In genomic region chr16:2251281-2252111, GRCh38 we compare ENCODE assay signal across 8 cellular contexts. TPM values are rescaled to one million over a fixed set of nuclear protein-coding genes. Genes with fewer than 3 reads are reported as not detected.
A peak's percentile ranks its signal among the peaks of the same experiment; 100 is the strongest.
DNase-seq lines count a peak whose midpoint lies in the region; ATAC-seq and TF ChIP-seq lines count a peak whose summit lies in the region.

Gene ECI1, minus strand, starts transcription at chr16:2251587. Its CDS starts 21 bp downstream, at chr16:2251566.

- H3K27ac Mint-ChIP-seq in activated naive CD4-positive, alpha-beta T cell treated with anti-CD3 and anti-CD28 coated beads, Interleukin-2, amount 50 U/mL, for 72 hours = peak within 1 kb of the TSS; percentile 85 to 94

- RAD21 ChIA-PET in HCT116 (lab: Charles Lee; ENCODE audit: low non-redundant PET in 1 of 2, low total read pairs in 2 of 2, uncharacterized antibody in 2 of 2, unreplicated experiment in 2 of 2) = interaction anchor here in 1 of 2 experiments (0.5 to 1.4 kb wide), 2 partner anchors 57 to 280 kb away, joined by 3 to 5 read pairs; no protein-coding TSS in a partner anchor

- no peaks in the 10 kb centered on the region for H3K9me3 Mint-ChIP-seq in activated naive CD4-positive, alpha-beta T cell treated with anti-CD3 and anti-CD28 coated beads, Interleukin-2, amount 50 U/mL, for 72 hours

- POLR2A ChIA-PET in HCT116 (lab: Charles Lee) = interaction anchor here (0.7 to 2.8 kb wide), 15 partner anchors 9 to 660 kb away, joined by 3 to 21 read pairs (median 5); partner anchors contain the start of genes E4F1, FLYWCH1, NTHL1 and PGP

- H3K4me2 ChIP-seq in HCT116 (ENCODE audit: low read length) = peak within 1 kb of the TSS; percentile 84
- peak within 1 kb of the TSS; percentile 79 for H3K4me2 ChIP-seq in osteoblast (ENCODE audit: insufficient read depth, low read length)

- no peak within 1 kb of the TSS for H2AFZ ChIP-seq in HCT116 (ENCODE audit: low read depth, low read length, poor library complexity, severe bottlenecking)
- H2AFZ ChIP-seq in osteoblast (ENCODE audit: low read length) = peak within 1 kb of the TSS; percentile 35

- ATAC-seq in HCT116 = peak; percentile 89
- ATAC-seq in activated naive CD4-positive, alpha-beta T cell treated with anti-CD3 and anti-CD28 coated beads, Interleukin-2, amount 50 U/mL, for 72 hours = peak; percentile 87 to 94
- peak; percentile 96 for ATAC-seq in thoracic aorta (ENCODE audit: insufficient number of reproducible peaks, low FRiP score, low read depth)

- DNase-seq in GM04504 (ENCODE audit: low read depth) (peak; percentile 91), HCT116 (ENCODE audit: low read depth, low spot score) (peak; percentile 85), MV-4-11 (lab: John Stamatoyannopoulos, UW) (peak; percentile 91), SKM-1 (lab: John Stamatoyannopoulos, UW; ENCODE audit: unreplicated experiment) (peak; percentile 85), glomerular visceral epithelial cell (ENCODE audit: extremely low spot score) (peak; percentile 97), osteoblast (ENCODE audit: insufficient read length, low spot score, missing footprints) (peak; percentile 100), thoracic aorta (ENCODE audit: low spot score) (peak; percentile 85)
- DNase-seq in activated naive CD4-positive, alpha-beta T cell treated with anti-CD3 and anti-CD28 coated beads, Interleukin-2, amount 50 U/mL, for 72 hours (ENCODE audit: low spot score in 2 of 2) = peak; percentile 82 to 95

- TF ChIP-seq POLR2A in HCT116 (IDR thresholded peaks at IDR 0.05; ENCODE audit: borderline replicate concordance, extremely low read depth, insufficient read depth, insufficient read length) = peak; percentile 87

- H3K36me3 ChIP-seq in HCT116 (ENCODE audit: control insufficient read depth in 1 of 2, insufficient read depth in 2 of 2, low read length in 2 of 2) (peaks cover 25 to 34% of the 10 kb centered on the region in 2 experiments; a peak in 3 of 4 replicates), osteoblast (ENCODE audit: insufficient read depth, low read length) (peaks cover 39% of the 10 kb centered on the region), thoracic aorta (peaks cover 35% of the 10 kb centered on the region)

- intact Hi-C loops in HCT116 (cut with micrococcal nuclease) = loop anchor here (1.0 to 10.0 kb wide), 4 partner anchors 28 to 227 kb away; partner anchors contain the start of genes E4F1 and NHERF2

- H3K4me3 ChIP-seq in HCT116 (replicated peaks in 1 of 2; ENCODE audit: low read depth in 1 of 2, low read length in 2 of 2) (peak within 1 kb of the TSS; percentile 66 to 75), osteoblast (ENCODE audit: insufficient read depth, low read length) (peak within 1 kb of the TSS; percentile 81), thoracic aorta (peak within 1 kb of the TSS; percentile 81)

- H3K79me2 ChIP-seq in HCT116 (ENCODE audit: insufficient read depth, low read length) (peaks cover 63% of the 10 kb centered on the region), osteoblast (ENCODE audit: insufficient read depth, low read length) (peaks cover 23% of the 10 kb centered on the region)

- H3K9me2 ChIP-seq in HCT116 (ENCODE audit: insufficient read depth) = no peaks in the 10 kb centered on the region

- H3K9me3 ChIP-seq in HCT116 (ENCODE audit: control insufficient read depth in 1 of 2, insufficient read depth in 1 of 2, low read depth in 1 of 2, low read length in 2 of 2) (no peaks in the 10 kb centered on the region), osteoblast (ENCODE audit: low read depth, low read length) (no peaks in the 10 kb centered on the region), thoracic aorta (no peaks in the 10 kb centered on the region)

- no TSS peak for BruUV-seq in HCT116 (replicated peaks; lab: Mats Ljungman, UMichigan)

- H3K27me3 ChIP-seq in HCT116 (ENCODE audit: insufficient read depth, low read length) (no peaks in the 10 kb centered on the region), osteoblast (ENCODE audit: insufficient read depth, low read length) (no peaks in the 10 kb centered on the region), thoracic aorta (replicated peaks; ENCODE audit: insufficient read depth) (no peaks in the 10 kb centered on the region)

- TF ChIP-seq RAD21 in HCT116 (IDR thresholded peaks at IDR 0.05; ENCODE audit: low read depth) = peak; percentile 86

- peak within 1 kb of the TSS; percentile 79 for H3K9ac ChIP-seq in HCT116 (ENCODE audit: low read length)

- CTCF ChIA-PET in HCT116 (lab: Charles Lee) = interaction anchor here (0.8 to 2.7 kb wide), 6 partner anchors 28 to 250 kb away, joined by 3 to 24 read pairs (median 4); partner anchors contain the start of genes CASKIN1, E4F1, PGP and TRAF7

- H3K36me3 Mint-ChIP-seq in activated naive CD4-positive, alpha-beta T cell treated with anti-CD3 and anti-CD28 coated beads, Interleukin-2, amount 50 U/mL, for 72 hours = peaks cover 11 to 19% of the 10 kb centered on the region in 2 donors

- TF ChIP-seq CTCF in HCT116 (IDR thresholded peaks at IDR 0.05 in 2 of 3, conservative IDR thresholded peaks at IDR 0.05 in 1 of 3; ENCODE audit: borderline replicate concordance in 1 of 3, insufficient read depth in 1 of 3, low read depth in 2 of 3, low read length in 2 of 3) = peak; percentile 43 to 59 (median 49); a peak in 5 of 6 replicates
- peak; percentile 45 for TF ChIP-seq CTCF in osteoblast (IDR thresholded peaks at IDR 0.05; ENCODE audit: extremely low read depth, low read depth, low read length)
- peak; percentile 63 for TF ChIP-seq CTCF in thoracic aorta (IDR thresholded peaks at IDR 0.05)

- peaks cover 15 to 31% of the 10 kb centered on the region in 2 experiments for H3K4me1 ChIP-seq in HCT116 (ENCODE audit: control insufficient read depth in 1 of 2, insufficient read depth in 2 of 2, low read length in 2 of 2)
- H3K4me1 ChIP-seq in osteoblast (ENCODE audit: insufficient read depth, low read length) = peaks cover 15% of the 10 kb centered on the region
- peaks cover 12 to 19% of the 10 kb centered on the region in 2 donors for H3K4me1 ChIP-seq in thoracic aorta (ENCODE audit: control insufficient read depth in 1 of 2, low read depth in 2 of 2)

- H4K20me1 ChIP-seq in HCT116 (ENCODE audit: insufficient read depth) (peaks cover 2% of the 10 kb centered on the region; the same call in 1 of the 2 replicates), osteoblast (ENCODE audit: insufficient read depth, low read length) (peaks cover 13% of the 10 kb centered on the region)

- peak within 1 kb of the TSS; percentile 89 for H3K27ac ChIP-seq in HCT116 (ENCODE audit: low read depth, low read length)
- peak within 1 kb of the TSS; percentile 57 for H3K27ac ChIP-seq in osteoblast (ENCODE audit: low read depth, low read length)
- H3K27ac ChIP-seq in thoracic aorta = peak within 1 kb of the TSS; percentile 72 to 76

TF ChIP-seq in HCT116, 20 proteins besides CTCF, POLR2A, EP300 and RAD21:
- TF ChIP-seq SP1 (IDR thresholded peaks at IDR 0.05; ENCODE audit: low read depth) (no peak; the same call in 1 of the 2 replicates), ZBTB33 (IDR thresholded peaks at IDR 0.05; ENCODE audit: extremely low read depth, insufficient replicate concordance, low read length) (peak; percentile 70), SIN3A (IDR thresholded peaks at IDR 0.05; ENCODE audit: low read depth) (peak; percentile 76), MAX (IDR thresholded peaks at IDR 0.05) (peak; percentile 77), EZH2phosphoT487 (IDR thresholded peaks at IDR 0.05; ENCODE audit: borderline replicate concordance) (no peak), POLR2AphosphoS5 (IDR thresholded peaks at IDR 0.05; ENCODE audit: low read depth, low read length) (peak; percentile 93), JUND (IDR thresholded peaks at IDR 0.05) (no peak), YY1 (IDR thresholded peaks at IDR 0.05; ENCODE audit: extremely low read depth, insufficient replicate concordance, low read depth, low read length) (peak; percentile 94), ELF1 (IDR thresholded peaks at IDR 0.05; ENCODE audit: borderline replicate concordance, low read depth) (no peak; the same call in 1 of the 2 replicates), EGR1 (IDR thresholded peaks at IDR 0.05; ENCODE audit: low read depth) (peak; percentile 81), CBX3 (IDR thresholded peaks at IDR 0.05; ENCODE audit: low read depth) (no peak; the same call in 1 of the 2 replicates), TCF7L2 (IDR thresholded peaks at IDR 0.05; ENCODE audit: borderline replicate concordance, extremely low read depth, insufficient read depth, insufficient read length) (peak; percentile 46), ZFX (IDR thresholded peaks at IDR 0.05) (peak; percentile 77; the same call in 1 of the 2 replicates)

RNA-seq across cellular contexts. Expression of gene ECI1, which starts in this region (rescaled TPM):
- total RNA-seq in HCT116 (2021; ENCODE audit: unreplicated experiment) (140 TPM), osteoblast (42.3 and 44.5 TPM in 2 replicates), thoracic aorta (10 to 100 TPM; 29.3 to 39.1 TPM)
- 146 and 163 TPM in 2 replicates for polyA plus RNA-seq in HCT116 (2012)
- 10 to 100 TPM; 53.8 to 57.6 TPM for total RNA-seq in activated naive CD4-positive, alpha-beta T cell treated with anti-CD3 and anti-CD28 coated beads, Interleukin-2, amount 50 U/mL, for 72 hours

Comparison
In these comparisons a context has a peak if more than half of its experiments do, and no peak if none do; other contexts are left out.
1. Peak in every context shown above with its lines: DNase-seq, ATAC-seq, H3K4me3 ChIP-seq and H3K27ac ChIP-seq.